11 cellular contexts compared by ENCODE assay signal in genomic region chr12:45674583-45674982, GRCh38. TPM values are rescaled to one million over a fixed set of nuclear protein-coding genes. Genes with fewer than 3 reads are reported as not detected.
DNase-seq lines count a peak whose midpoint lies in the region; ATAC-seq, FAIRE-seq and TF ChIP-seq lines count a peak whose summit lies in the region.
"Had no signal": no experiment of that assay in that cellular context is flagged by ENCODE, and none has a peak within 500 bp of the region (broad histone marks: within the 10 kb centered on the region; RNA-seq: fewer than 3 reads in every experiment).

No MANE protein-coding gene starts in this region.

- no peak overlapping the region for H3K4me2 ChIP-seq in GM23338
- H3K4me2 ChIP-seq in skeletal muscle satellite cell (ENCODE audit: low read length): peak overlapping the region; percentile 14

- H3K36me3 ChIP-seq in GM23338 (ENCODE audit: insufficient read depth) (no peaks in the 10 kb centered on the region), skeletal muscle satellite cell (ENCODE audit: insufficient read depth, low read length) (no peaks in the 10 kb centered on the region)
- no peaks in the 10 kb centered on the region for H3K36me3 ChIP-seq in CD4-positive, alpha-beta memory T cell (ENCODE audit: insufficient read depth, low read length)

- no peaks in the 10 kb centered on the region for H4K20me1 ChIP-seq in GM23338 (replicated peaks; ENCODE audit: insufficient read depth)

- no peaks in the 10 kb centered on the region for H3K9me3 ChIP-seq in skeletal muscle satellite cell (replicated peaks; ENCODE audit: low read length)
- H3K9me3 ChIP-seq in CD4-positive, alpha-beta memory T cell (ENCODE audit: control insufficient read depth in 1 of 2, low read length in 2 of 2): no peaks in the 10 kb centered on the region

- H3K4me1 ChIP-seq in GM23338 (ENCODE audit: insufficient read depth) (no peaks in the 10 kb centered on the region), skeletal muscle satellite cell (ENCODE audit: control insufficient read depth, insufficient read depth, low read length) (peaks cover 14% of the 10 kb centered on the region)
- peaks cover 18% of the 10 kb centered on the region for H3K4me1 ChIP-seq in CD4-positive, alpha-beta memory T cell (ENCODE audit: insufficient read depth, low read length)

- H3K9me2 ChIP-seq in GM23338 (ENCODE audit: insufficient read depth): no peaks in the 10 kb centered on the region

- no peak overlapping the region for H3K9ac ChIP-seq in skeletal muscle satellite cell (ENCODE audit: low read depth, low read length)

- H3K27ac ChIP-seq in GM23338 (ENCODE audit: low read depth): no peak overlapping the region
- H3K27ac ChIP-seq in CD4-positive, alpha-beta memory T cell (ENCODE audit: low read depth, low read length): no peak overlapping the region

- H3K27me3 Mint-ChIP-seq in GM23338 (ENCODE audit: insufficient read depth, low read depth, poor library complexity): no peaks in the 10 kb centered on the region
- no peaks in the 10 kb centered on the region for H3K27me3 Mint-ChIP-seq in CD4-positive, alpha-beta memory T cell
- H3K27me3 Mint-ChIP-seq: activated B cell treated with CpG ODN at 0.5 μM for 24 hours had no signal

- no peaks in the 10 kb centered on the region for H3K9me3 Mint-ChIP-seq in GM23338
- H3K9me3 Mint-ChIP-seq in CD4-positive, alpha-beta memory T cell: no peaks in the 10 kb centered on the region
- H3K9me3 Mint-ChIP-seq: activated B cell treated with CpG ODN at 0.5 μM for 24 hours had no signal

- H3K4me3 ChIP-seq in GM23338: no peak overlapping the region
- H3K4me3 ChIP-seq in fibroblast of pulmonary artery (replicated peaks; ENCODE audit: low read depth, low read length): no peak overlapping the region
- H3K4me3 ChIP-seq in skeletal muscle satellite cell (ENCODE audit: low read length): no peak overlapping the region
- no peak overlapping the region for H3K4me3 ChIP-seq in CD4-positive, alpha-beta memory T cell (ENCODE audit: low read length in 2 of 2)

- TF ChIP-seq CTCF in GM23338 (conservative IDR thresholded peaks at IDR 0.05; ENCODE audit: low read depth in 2 of 2) (no peak), fibroblast of pulmonary artery (IDR thresholded peaks at IDR 0.05; ENCODE audit: low read length, missing control alignments) (no peak)

- no peak overlapping the region for H3K4me3 Mint-ChIP-seq in GM23338
- H3K4me3 Mint-ChIP-seq in CD4-positive, alpha-beta memory T cell: no peak overlapping the region
- H3K4me3 Mint-ChIP-seq: activated B cell treated with CpG ODN at 0.5 μM for 24 hours had no signal

- no peaks in the 10 kb centered on the region for H3K27me3 ChIP-seq in GM23338 (ENCODE audit: insufficient read depth)
- no peaks in the 10 kb centered on the region for H3K27me3 ChIP-seq in skeletal muscle satellite cell (ENCODE audit: control insufficient read depth, insufficient read depth, low read length)
- H3K27me3 ChIP-seq in CD4-positive, alpha-beta memory T cell (ENCODE audit: insufficient read depth, low read length): no peaks in the 10 kb centered on the region

- CTCF ChIA-PET in CD4-positive, alpha-beta memory T cell (lab: Charles Lee; ENCODE audit: partially characterized antibody): interaction anchor here (0.5 kb wide), 1 partner anchor 71 kb away, joined by 3 read pairs; no protein-coding TSS in a partner anchor

- intact Hi-C loops in CD4-positive, alpha-beta memory T cell (cut with micrococcal nuclease): no loop called here

- H3K27ac Mint-ChIP-seq in GM23338: no peak overlapping the region
- H3K27ac Mint-ChIP-seq in CD4-positive, alpha-beta memory T cell: no peak overlapping the region
- H3K27ac Mint-ChIP-seq: activated B cell treated with CpG ODN at 0.5 μM for 24 hours had no signal

- POLR2A ChIA-PET in CD4-positive, alpha-beta memory T cell (lab: Charles Lee; ENCODE audit: partially characterized antibody): no interaction called here

- FAIRE-seq in RCC 7860 (lab: Jason Lieb, UNC): no peak

- no peaks in the 10 kb centered on the region for H3F3A ChIP-seq in GM23338 (replicated peaks; ENCODE audit: low read depth)

- no peaks in the 10 kb centered on the region for H3K4me1 Mint-ChIP-seq in GM23338
- peaks cover 9 to 17% (median 11%) of the 10 kb centered on the region in 4 donors for H3K4me1 Mint-ChIP-seq in CD4-positive, alpha-beta memory T cell

- H2AFZ ChIP-seq in GM23338: peak overlapping the region; percentile 49; the same call in 1 of the 2 replicates

- DNase-seq in GM23338 (ENCODE audit: low spot score): no peak
- DNase-seq in RCC 7860 (ENCODE audit: low spot score): peak; percentile 5
- DNase-seq in fibroblast of pulmonary artery (ENCODE audit: low read depth): peak; percentile 95
- no peak for DNase-seq in CD4-positive, alpha-beta memory T cell
- DNase-seq in DMS 273 (lab: John Stamatoyannopoulos, UW; ENCODE audit: unreplicated experiment): no peak
- DNase-seq in NCI-H510A treated with DMSO at 0.1 percent for 48 hours (lab: John Stamatoyannopoulos, UW): no peak
- no peak for DNase-seq in OCI-M1 (lab: John Stamatoyannopoulos, UW)
- DNase-seq: activated B cell treated with CpG ODN at 0.5 μM for 24 hours, kidney glomerular epithelial cell, NCI-H69 had no signal

- no peak for ATAC-seq in GM23338

- no peaks in the 10 kb centered on the region for H3K36me3 Mint-ChIP-seq in GM23338 (ENCODE audit: low read depth)
- H3K36me3 Mint-ChIP-seq in CD4-positive, alpha-beta memory T cell: no peaks in the 10 kb centered on the region

- no peaks in the 10 kb centered on the region for H3K79me2 ChIP-seq in GM23338 (replicated peaks; ENCODE audit: insufficient read depth)

TF ChIP-seq in GM23338, 12 proteins besides CTCF, POLR2A, EP300 and RAD21 (continues in another document):
- TF ChIP-seq JUNB (IDR thresholded peaks at IDR 0.05; ENCODE audit: unreplicated experiment): no peak
- no peak for TF ChIP-seq POLR2AphosphoS5 (IDR thresholded peaks at IDR 0.05; ENCODE audit: low read depth)
- no peak for TF ChIP-seq EZH2 (IDR thresholded peaks at IDR 0.05; ENCODE audit: low read depth, unreplicated experiment)
- TF ChIP-seq CREB1 (CRISPR knock-in tag; IDR thresholded peaks at IDR 0.05; ENCODE audit: low read depth): no peak
- no peak for TF ChIP-seq STAT1 (IDR thresholded peaks at IDR 0.05; ENCODE audit: unreplicated experiment)
- TF ChIP-seq ZNF114 (CRISPR knock-in tag; IDR thresholded peaks at IDR 0.05): no peak
- TF ChIP-seq EZH2phosphoT487 (IDR thresholded peaks at IDR 0.05; ENCODE audit: unreplicated experiment): no peak
- no peak for TF ChIP-seq ZNF331 (CRISPR knock-in tag; IDR thresholded peaks at IDR 0.05; ENCODE audit: low read depth)
- TF ChIP-seq, protein P1, sequence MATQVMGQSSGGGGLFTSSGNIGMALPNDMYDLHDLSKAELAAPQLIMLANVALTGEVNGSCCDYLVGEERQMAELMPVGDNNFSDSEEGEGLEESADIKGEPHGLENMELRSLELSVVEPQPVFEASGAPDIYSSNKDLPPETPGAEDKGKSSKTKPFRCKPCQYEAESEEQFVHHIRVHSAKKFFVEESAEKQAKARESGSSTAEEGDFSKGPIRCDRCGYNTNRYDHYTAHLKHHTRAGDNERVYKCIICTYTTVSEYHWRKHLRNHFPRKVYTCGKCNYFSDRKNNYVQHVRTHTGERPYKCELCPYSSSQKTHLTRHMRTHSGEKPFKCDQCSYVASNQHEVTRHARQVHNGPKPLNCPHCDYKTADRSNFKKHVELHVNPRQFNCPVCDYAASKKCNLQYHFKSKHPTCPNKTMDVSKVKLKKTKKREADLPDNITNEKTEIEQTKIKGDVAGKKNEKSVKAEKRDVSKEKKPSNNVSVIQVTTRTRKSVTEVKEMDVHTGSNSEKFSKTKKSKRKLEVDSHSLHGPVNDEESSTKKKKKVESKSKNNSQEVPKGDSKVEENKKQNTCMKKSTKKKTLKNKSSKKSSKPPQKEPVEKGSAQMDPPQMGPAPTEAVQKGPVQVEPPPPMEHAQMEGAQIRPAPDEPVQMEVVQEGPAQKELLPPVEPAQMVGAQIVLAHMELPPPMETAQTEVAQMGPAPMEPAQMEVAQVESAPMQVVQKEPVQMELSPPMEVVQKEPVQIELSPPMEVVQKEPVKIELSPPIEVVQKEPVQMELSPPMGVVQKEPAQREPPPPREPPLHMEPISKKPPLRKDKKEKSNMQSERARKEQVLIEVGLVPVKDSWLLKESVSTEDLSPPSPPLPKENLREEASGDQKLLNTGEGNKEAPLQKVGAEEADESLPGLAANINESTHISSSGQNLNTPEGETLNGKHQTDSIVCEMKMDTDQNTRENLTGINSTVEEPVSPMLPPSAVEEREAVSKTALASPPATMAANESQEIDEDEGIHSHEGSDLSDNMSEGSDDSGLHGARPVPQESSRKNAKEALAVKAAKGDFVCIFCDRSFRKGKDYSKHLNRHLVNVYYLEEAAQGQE (IDR thresholded peaks at IDR 0.05; ENCODE audit: unreplicated experiment): no peak
- TF ChIP-seq ETS1 (IDR thresholded peaks at IDR 0.05): no peak
- no peak for TF ChIP-seq NANOG (IDR thresholded peaks at IDR 0.05; ENCODE audit: borderline replicate concordance)

RNA-seq across cellular contexts. Expression of gene ARID2, which starts 54.9 kb away (rescaled TPM):
- total RNA-seq in GM23338 (2014; rRNA removed; shearing (Covaris generic)): 44.4 and 54.9 TPM in 2 replicates
- 24.8 and 26.5 TPM in 2 replicates for polyA plus RNA-seq in GM23338 (2016; fragmentation: Nextera tagmentation; extraction: Ambion mirVana)
- 10.9 and 13.3 TPM in 2 replicates for total RNA-seq in skeletal muscle satellite cell (2012; rRNA removed)
- 10 to 100 TPM; 51.1 to 51.8 TPM for total RNA-seq in CD4-positive, alpha-beta memory T cell
- polyA plus RNA-seq in CD4-positive, alpha-beta memory T cell: 10 to 100 TPM in 1 of 2 donors, 1 to 10 TPM in 1; 6.3 to 12.7 TPM

Comparison
In these comparisons a context has a peak if more than half of its experiments do, and no peak if none do; other contexts are left out.
1. DNase-seq: peak in RCC 7860 (single experiment) and fibroblast of pulmonary artery (single experiment); none in GM23338 (single experiment), CD4-positive, alpha-beta memory T cell (0 of 5), DMS 273 (single experiment), NCI-H510A treated with DMSO at 0.1 percent for 48 hours (single experiment) and OCI-M1 (single experiment).